In the genomic region with DNA sequence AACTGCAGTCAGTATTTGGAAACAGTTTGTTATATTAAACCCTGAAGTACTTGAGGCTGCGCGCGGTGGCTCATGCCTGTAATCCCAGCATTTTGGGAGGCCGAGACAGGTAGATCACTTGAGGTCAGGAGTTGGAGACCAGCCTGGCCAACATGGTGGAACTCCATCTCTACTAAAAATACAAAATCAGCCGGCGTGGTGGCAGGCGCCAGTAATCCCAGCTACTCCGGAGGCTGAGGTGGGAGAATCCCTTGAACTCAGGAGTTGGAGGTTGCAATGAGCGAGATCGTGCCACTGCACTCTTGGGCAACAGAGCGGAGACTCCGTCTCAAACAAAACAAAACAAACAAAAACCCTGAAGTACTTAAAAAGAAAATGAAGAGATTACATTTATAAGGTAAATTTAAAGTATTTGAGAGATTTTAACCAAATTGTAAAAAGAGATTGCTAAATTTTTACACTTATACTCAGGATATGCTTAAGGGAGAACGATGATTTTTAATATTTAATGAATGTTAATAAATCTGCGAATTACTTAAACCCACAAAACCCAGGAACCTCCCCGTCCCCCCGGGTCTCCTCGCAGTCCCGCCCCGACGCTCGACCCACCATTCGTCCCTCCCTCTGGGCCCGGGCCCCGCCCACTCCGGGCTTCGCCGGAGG, we compare ENCODE assay signal across 8 cellular contexts. TPM values are rescaled to one million over a fixed set of nuclear protein-coding genes. Genes with fewer than 3 reads are reported as not detected.
DNase-seq lines count a peak whose midpoint lies in the region; ATAC-seq, FAIRE-seq and TF ChIP-seq lines count a peak whose summit lies in the region.

No MANE protein-coding gene starts in this region.

- peak overlapping the region; percentile 58 to 97 for H3K27ac ChIP-seq in A549
- H3K27ac ChIP-seq in HUES48 (ENCODE audit: low read depth, low read length) = peak overlapping the region; percentile 29
- H3K27ac ChIP-seq in brain microvascular endothelial cell = no peak overlapping the region
- peak overlapping the region in 1 of 2 donors; percentile 84 for H3K27ac ChIP-seq in mucosa of rectum (ENCODE audit: low read depth in 2 of 2, low read length in 2 of 2)
- H3K27ac ChIP-seq in foreskin keratinocyte = no peak overlapping the region

- no peak for FAIRE-seq in A549 (lab: Jason Lieb, UNC)

- TF ChIP-seq POLR2A in A549 (IDR thresholded peaks at IDR 0.05; ENCODE audit: low read length) = no peak

- H3K36me3 ChIP-seq in HUES48 (ENCODE audit: control insufficient read depth, insufficient read depth, low read length) (peaks cover 25% of the 10 kb centered on the region), brain microvascular endothelial cell (replicated peaks) (peaks cover 13% of the 10 kb centered on the region), mucosa of rectum (ENCODE audit: control insufficient read depth in 2 of 2, insufficient read depth in 2 of 2, low read length in 2 of 2) (peaks cover 3 to 23% of the 10 kb centered on the region in 2 donors)

- H3K4me1 ChIP-seq in A549 (peaks cover 14% of the 10 kb centered on the region; the same call in 2 of the 3 replicates), HUES48 (ENCODE audit: control insufficient read depth, insufficient read depth, low read length) (peaks cover 4% of the 10 kb centered on the region; the same call in 1 of the 2 replicates), mucosa of rectum (ENCODE audit: control insufficient read depth in 2 of 2, insufficient read depth in 2 of 2, low read length in 2 of 2) (peaks cover 8 to 15% of the 10 kb centered on the region in 2 donors), foreskin keratinocyte (peaks cover 3% of the 10 kb centered on the region)

- POLR2A ChIA-PET in A549 (lab: Yijun Ruan, JAX) = no interaction called here

- WGBS in A549 (ENCODE audit: missing lambda C conversion rate) = 34% methylated on average over 27 of the region's 27 CpGs

- TF ChIP-seq CTCF in A549 (IDR thresholded peaks at IDR 0.05) (no peak), brain microvascular endothelial cell (IDR thresholded peaks at IDR 0.05; ENCODE audit: low read depth, low read length, missing control alignments) (no peak), foreskin keratinocyte (conservative IDR thresholded peaks at IDR 0.05) (no peak)

- peak overlapping the region; percentile 29; the same call in 2 of the 3 replicates for H3K4me3 ChIP-seq in A549
- H3K4me3 ChIP-seq in HUES48 (ENCODE audit: low read depth, low read length) = peak overlapping the region; percentile 96
- peak overlapping the region; percentile 87 for H3K4me3 ChIP-seq in brain microvascular endothelial cell (ENCODE audit: low read depth, low read length)
- peak overlapping the region; percentile 59 to 83 for H3K4me3 ChIP-seq in mucosa of rectum (ENCODE audit: low read length in 2 of 2)

- H3K27me3 ChIP-seq in HUES48 (ENCODE audit: control insufficient read depth, insufficient read depth, low read length) = no peaks in the 10 kb centered on the region
- H3K27me3 ChIP-seq in brain microvascular endothelial cell (replicated peaks) = no peaks in the 10 kb centered on the region
- no peaks in the 10 kb centered on the region for H3K27me3 ChIP-seq in mucosa of rectum (ENCODE audit: control insufficient read depth in 2 of 2, insufficient read depth in 2 of 2, low read length in 2 of 2)
- H3K27me3 ChIP-seq in foreskin keratinocyte = no peaks in the 10 kb centered on the region

- CTCF ChIA-PET in A549 (lab: Yijun Ruan, JAX) = interaction anchor here (0.6 to 1.9 kb wide), 4 partner anchors 17 to 65 kb away, joined by 3 to 6 read pairs (median 4); no protein-coding TSS in a partner anchor

- no peak for DNase-seq in A549 (ENCODE audit: low read depth in 1 of 2, low spot score in 1 of 2)
- DNase-seq in brain microvascular endothelial cell = no peak
- DNase-seq in DMS153 (lab: John Stamatoyannopoulos, UW) = no peak
- no peak for DNase-seq in foreskin keratinocyte

- no peaks in the 10 kb centered on the region for H3K9me3 ChIP-seq in A549
- no peaks in the 10 kb centered on the region for H3K9me3 ChIP-seq in HUES48 (ENCODE audit: control insufficient read depth, insufficient read depth, low read length)
- no peaks in the 10 kb centered on the region for H3K9me3 ChIP-seq in mucosa of rectum (ENCODE audit: control insufficient read depth in 2 of 2, low read length in 2 of 2)

- in situ Hi-C loops in brain microvascular endothelial cell (cut with HindIII; ENCODE audit: low pct_ligation_motif_present, low sequenced_read_pairs) = no loop called here

- no peak overlapping the region; the same call in 1 of the 2 replicates for H3K9ac ChIP-seq in HUES48 (ENCODE audit: low read depth, low read length)
- peak overlapping the region; percentile 32 to 90 for H3K9ac ChIP-seq in mucosa of rectum (ENCODE audit: low read depth in 1 of 2, low read length in 2 of 2)

- no peak for TF ChIP-seq EP300 in A549 (IDR thresholded peaks at IDR 0.05)

- ATAC-seq in A549 (no peak), HG03025 (IDR thresholded peaks at IDR 0.05; ENCODE audit: low FRiP score, unreplicated experiment) (no peak), HG02938 (IDR thresholded peaks at IDR 0.05; ENCODE audit: unreplicated experiment) (no peak), foreskin keratinocyte (no peak)

- no peak for TF ChIP-seq RAD21 in A549 (conservative IDR thresholded peaks at IDR 0.05 in 1 of 2, IDR thresholded peaks at IDR 0.05 in 1 of 2)

- peak overlapping the region; percentile 61 for H3K4me2 ChIP-seq in A549

TF ChIP-seq in A549, 52 proteins besides CTCF, POLR2A, EP300 and RAD21 (continues in another document):
- TF ChIP-seq, protein P1, sequence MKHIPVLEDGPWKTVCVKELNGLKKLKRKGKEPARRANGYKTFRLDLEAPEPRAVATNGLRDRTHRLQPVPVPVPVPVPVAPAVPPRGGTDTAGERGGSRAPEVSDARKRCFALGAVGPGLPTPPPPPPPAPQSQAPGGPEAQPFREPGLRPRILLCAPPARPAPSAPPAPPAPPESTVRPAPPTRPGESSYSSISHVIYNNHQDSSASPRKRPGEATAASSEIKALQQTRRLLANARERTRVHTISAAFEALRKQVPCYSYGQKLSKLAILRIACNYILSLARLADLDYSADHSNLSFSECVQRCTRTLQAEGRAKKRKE (CRISPR knock-in tag; IDR thresholded peaks at IDR 0.05; ENCODE audit: low read depth) = no peak
- TF ChIP-seq SREBF2 (IDR thresholded peaks at IDR 0.05) = no peak
- TF ChIP-seq MAZ (IDR thresholded peaks at IDR 0.05; ENCODE audit: borderline replicate concordance, low read depth, low read length) = no peak
- TF ChIP-seq, protein P2, sequence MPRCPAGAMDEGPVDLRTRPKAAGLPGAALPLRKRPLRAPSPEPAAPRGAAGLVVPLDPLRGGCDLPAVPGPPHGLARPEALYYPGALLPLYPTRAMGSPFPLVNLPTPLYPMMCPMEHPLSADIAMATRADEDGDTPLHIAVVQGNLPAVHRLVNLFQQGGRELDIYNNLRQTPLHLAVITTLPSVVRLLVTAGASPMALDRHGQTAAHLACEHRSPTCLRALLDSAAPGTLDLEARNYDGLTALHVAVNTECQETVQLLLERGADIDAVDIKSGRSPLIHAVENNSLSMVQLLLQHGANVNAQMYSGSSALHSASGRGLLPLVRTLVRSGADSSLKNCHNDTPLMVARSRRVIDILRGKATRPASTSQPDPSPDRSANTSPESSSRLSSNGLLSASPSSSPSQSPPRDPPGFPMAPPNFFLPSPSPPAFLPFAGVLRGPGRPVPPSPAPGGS (IDR thresholded peaks at IDR 0.05) = no peak
- TF ChIP-seq BHLHE40 (IDR thresholded peaks at IDR 0.05; ENCODE audit: low read depth, low read length) = no peak
- TF ChIP-seq RFX5 (IDR thresholded peaks at IDR 0.05) = no peak

RNA-seq across cellular contexts. Expression of gene MTG1, which starts 0.4 kb away (rescaled TPM):
- 65.6 and 67.2 TPM in 2 replicates for polyA plus RNA-seq in A549 (2011; rRNA removed)
- 106 and 115 TPM in 2 replicates for polyA plus RNA-seq in A549 (2012; cell fraction: cytosol; rRNA removed)
- polyA plus RNA-seq in A549 (2012; cell fraction: nucleus; rRNA removed) = 325 and 350 TPM in 2 replicates
- 57.1 to 62.2 TPM (median 60.3 TPM) in 3 replicates for polyA plus RNA-seq in A549 (2017; fragmentation: RNase III; extraction: RNeasy Plus Mini Kit Qiagen cat#74134 plus additional on column Dnase treatment)
- polyA minus RNA-seq in A549 (2011; rRNA and poly(A)+ RNA removed) = 49.2 and 51.1 TPM in 2 replicates
- 32.5 and 36.3 TPM in 2 replicates for total RNA-seq in foreskin keratinocyte
- 45.9 and 49.7 TPM in 2 replicates for polyA plus RNA-seq in foreskin keratinocyte

RNA-seq across cellular contexts. Expression of gene PAOX, which starts 14.5 kb away (rescaled TPM):
- polyA plus RNA-seq in A549 (2011; rRNA removed) (1.6 and 1.8 TPM in 2 replicates), A549 (2017; fragmentation: RNase III; extraction: RNeasy Plus Mini Kit Qiagen cat#74134 plus additional on column Dnase treatment) (1.8 to 2.8 TPM (median 2.3 TPM) in 3 replicates), foreskin keratinocyte (1.9 and 3.3 TPM in 2 replicates)
- polyA plus RNA-seq in A549 (2012; cell fraction: cytosol; rRNA removed) = 1.7 and 2.1 TPM in 2 replicates
- 3.3 and 3.6 TPM in 2 replicates for polyA plus RNA-seq in A549 (2012; cell fraction: nucleus; rRNA removed)
- polyA minus RNA-seq in A549 (2011; rRNA and poly(A)+ RNA removed) = 1.3 and 1.4 TPM in 2 replicates
- total RNA-seq in foreskin keratinocyte = 1.8 and 3.5 TPM in 2 replicates

RNA-seq across cellular contexts. Expression of gene ECHS1, which starts 20.4 kb away (rescaled TPM):
- polyA plus RNA-seq in A549 (2011; rRNA removed) (54.6 and 66.7 TPM in 2 replicates), A549 (2017; fragmentation: RNase III; extraction: RNeasy Plus Mini Kit Qiagen cat#74134 plus additional on column Dnase treatment) (132 to 138 TPM (median 133 TPM) in 3 replicates), foreskin keratinocyte (82.2 and 84.4 TPM in 2 replicates)
- 97.0 and 107 TPM in 2 replicates for polyA plus RNA-seq in A549 (2012; cell fraction: cytosol; rRNA removed)
- 61.5 and 73.9 TPM in 2 replicates for polyA plus RNA-seq in A549 (2012; cell fraction: nucleus; rRNA removed)
- polyA minus RNA-seq in A549 (2011; rRNA and poly(A)+ RNA removed) = 49.8 and 54.5 TPM in 2 replicates
- 62.6 and 67.1 TPM in 2 replicates for total RNA-seq in foreskin keratinocyte

RNA-seq across cellular contexts. Expression of gene SPRN, which starts 30.9 kb away (rescaled TPM):
- polyA plus RNA-seq in A549 (2011; rRNA removed) (0.06 and 0.08 TPM in 2 replicates), A549 (2017; fragmentation: RNase III; extraction: RNeasy Plus Mini Kit Qiagen cat#74134 plus additional on column Dnase treatment) (0.15 to 0.18 TPM (median 0.16 TPM) in 3 replicates), foreskin keratinocyte (not detected in 2 replicates)
- 0.12 and 0.19 TPM in 2 replicates for polyA plus RNA-seq in A549 (2012; cell fraction: cytosol; rRNA removed)
- 0.18 and 0.19 TPM in 2 replicates for polyA plus RNA-seq in A549 (2012; cell fraction: nucleus; rRNA removed)
- 0.08 TPM in 1 of 2 replicates, not detected in the other for polyA minus RNA-seq in A549 (2011; rRNA and poly(A)+ RNA removed)
- total RNA-seq in foreskin keratinocyte = not detected in 2 replicates

RNA-seq across cellular contexts. Expression of gene FUOM, which starts 35.7 kb away (rescaled TPM):
- polyA plus RNA-seq in A549 (2011; rRNA removed) (7.6 and 8.1 TPM in 2 replicates), A549 (2017; fragmentation: RNase III; extraction: RNeasy Plus Mini Kit Qiagen cat#74134 plus additional on column Dnase treatment) (6.5 to 8.7 TPM (median 6.8 TPM) in 3 replicates), foreskin keratinocyte (29.7 and 50.2 TPM in 2 replicates)
- 17.8 and 19.7 TPM in 2 replicates for polyA plus RNA-seq in A549 (2012; cell fraction: cytosol; rRNA removed)
- polyA plus RNA-seq in A549 (2012; cell fraction: nucleus; rRNA removed) = 11.7 and 11.9 TPM in 2 replicates
- polyA minus RNA-seq in A549 (2011; rRNA and poly(A)+ RNA removed) = 2.0 and 2.8 TPM in 2 replicates
- total RNA-seq in foreskin keratinocyte = 22.0 and 33.7 TPM in 2 replicates

Comparison
In these comparisons a context has a peak if more than half of its experiments do, and no peak if none do; other contexts are left out.
1. H3K27ac ChIP-seq: peak in A549 (2 of 2) and HUES48 (single experiment); none in brain microvascular endothelial cell (single experiment) and foreskin keratinocyte (single experiment).
2. H3K4me3 ChIP-seq: peak in every context shown above with its lines; median percentile 96 in HUES48; 87 in brain microvascular endothelial cell; 71 in mucosa of rectum; 29 in A549.